Comparison of ENCODE assay signal across 19 cellular contexts in genomic region chrX:37640142-37640541, GRCh38. TPM values are rescaled to one million over a fixed set of nuclear protein-coding genes. Genes with fewer than 3 reads are reported as not detected.
"Had no signal": no experiment of that assay in that cellular context is flagged by ENCODE, and none has a peak within 500 bp of the region (broad histone marks: within the 10 kb centered on the region; RNA-seq: fewer than 3 reads in every experiment).

No MANE protein-coding gene starts in this region.

- H3K4me1 ChIP-seq: heart right ventricle, right atrium auricular region, thyroid gland had no signal

- H3K36me3 ChIP-seq: cardiac muscle cell, esophagus squamous epithelium, heart right ventricle, right atrium auricular region, thyroid gland had no signal

- ATAC-seq: activated CD8-positive, alpha-beta memory T cell treated with anti-CD3 and anti-CD28 coated beads, Interleukin-2, amount 10 ng/mL, durations not matched to agents 7 days and 5 days; effector memory CD8-positive, alpha-beta T cell; heart right ventricle; left ventricle myocardium superior had no signal

- H3K4me3 ChIP-seq: cardiac muscle cell, esophagus squamous epithelium, heart right ventricle, right atrium auricular region, thyroid gland had no signal

- H3K27ac ChIP-seq: cardiac muscle cell, esophagus squamous epithelium, heart right ventricle, right atrium auricular region, thyroid gland had no signal

- H3K9me3 ChIP-seq: esophagus squamous epithelium, heart right ventricle, right atrium auricular region, thyroid gland had no signal

- H3K27me3 ChIP-seq: cardiac muscle cell, esophagus squamous epithelium, right atrium auricular region, thyroid gland had no signal

- FAIRE-seq: TTC549 had no signal

- DNase-seq: activated CD4-positive, alpha-beta memory T cell treated with anti-CD3 and anti-CD28 coated beads, Interleukin-2, amount 10 ng/mL, durations not matched to agents 7 days and 5 days; activated CD4-positive, alpha-beta T cell treated with anti-CD3 and anti-CD28 coated beads for 48 hours; activated CD4-positive, CD25-positive, alpha-beta regulatory T cell; activated CD8-positive, alpha-beta memory T cell treated with anti-CD3 and anti-CD28 coated beads, Interleukin-2, amount 10 ng/mL, durations not matched to agents 7 days and 5 days; activated naive CD4-positive, alpha-beta T cell; activated naive CD8-positive, alpha-beta T cell treated with anti-CD3 and anti-CD28 coated beads for 36 hours; amniotic stem cell; effector memory CD8-positive, alpha-beta T cell; esophagus squamous epithelium; heart right ventricle; left ventricle myocardium superior; stimulated activated CD4-positive, alpha-beta T cell treated with anti-CD3 and anti-CD28 coated beads, Interleukin-12 subunit alpha, Interleukin-12 subunit beta, amount 100 ng/mL, for 4 hours; stimulated activated CD4-positive, alpha-beta T cell treated with anti-CD3 and anti-CD28 coated beads, Interleukin-1b, Interleukin-23, amount 100 ng/mL, for 48 hours; stimulated activated CD8-positive, alpha-beta memory T cell treated with anti-CD3 and anti-CD28 coated beads, Interleukin-4, amount 100 ng/mL, for 48 hours; stimulated activated naive CD4-positive, alpha-beta T cell treated with Interleukin-2 at 50 U/mL for 16 hours; thyroid gland had no signal

RNA-seq across cellular contexts. Expression of gene XK, which starts 45.4 kb away (rescaled TPM):
- total RNA-seq: activated CD4-positive, alpha-beta memory T cell treated with anti-CD3 and anti-CD28 coated beads, Interleukin-2, amount 10 ng/mL, durations not matched to agents 7 days and 5 days had no signal
